Comparison of ENCODE assay signal across 15 cellular contexts in genomic region chr11:1546077-1546535, GRCh38. TPM values are rescaled to one million over a fixed set of nuclear protein-coding genes. Genes with fewer than 3 reads are reported as not detected.
DNase-seq lines count a peak whose midpoint lies in the region; TF ChIP-seq lines count a peak whose summit lies in the region.
"Had no signal": no experiment of that assay in that cellular context is flagged by ENCODE, and none has a peak within 500 bp of the region (broad histone marks: within the 10 kb centered on the region; RNA-seq: fewer than 3 reads in every experiment).

No MANE protein-coding gene starts in this region.

- H3K4me3 ChIP-seq in OCI-LY3 (ENCODE audit: low read length), result no peak overlapping the region
- peak overlapping the region; percentile 33 for H3K4me3 ChIP-seq in iPS-18a (ENCODE audit: low read length)
- H3K4me3 ChIP-seq in stomach, result peak overlapping the region in 3 of 4 donors; percentile 35 to 56 (median 44)
- H3K4me3 ChIP-seq in OCI-LY7 (ENCODE audit: low read depth, low read length, poor library complexity, severe bottlenecking), result no peak overlapping the region

- H3K4me1 ChIP-seq in OCI-LY3 (ENCODE audit: low read length) (0 out of 2 replicates have a peak, but pooled peaks cover 3% of the 10 kb centered on the region), iPS-18a (ENCODE audit: control insufficient read depth, low read depth, low read length) (peaks cover 7% of the 10 kb centered on the region), stomach (peaks cover 30 to 34% (median 32%) of the 10 kb centered on the region in 4 donors), OCI-LY7 (ENCODE audit: insufficient read depth, low read length, poor library complexity, severe bottlenecking) (no peaks in the 10 kb centered on the region)

- POLR2A ChIA-PET in activated CD4-positive, alpha-beta T cell treated with anti-CD3 and anti-CD28 coated beads, Interleukin-2, amount 10 ng/mL, durations not matched to agents 7 days and 5 days (lab: Charles Lee), result interaction anchor here (0.6 kb wide), 1 partner anchor 29 kb away, joined by 4 read pairs; no protein-coding TSS in a partner anchor
- POLR2A ChIA-PET in OCI-LY7 (lab: Charles Lee), result interaction anchor here (0.8 kb wide), 1 partner anchor 29 kb away, joined by 9 read pairs; no protein-coding TSS in a partner anchor

- TF ChIP-seq CTCF in OCI-LY3 (IDR thresholded peaks at IDR 0.05; ENCODE audit: low read depth, low read length), result no peak
- TF ChIP-seq CTCF in stomach (IDR thresholded peaks at IDR 0.05), result no peak
- no peak for TF ChIP-seq CTCF in OCI-LY7 (conservative IDR thresholded peaks at IDR 0.05; ENCODE audit: low read length)

- H3K27ac ChIP-seq in OCI-LY3 (ENCODE audit: low read length) (no peak overlapping the region), iPS-18a (ENCODE audit: low read length) (no peak overlapping the region), stomach (peak overlapping the region in 2 of 5 donors; percentile 75 to 87), OCI-LY7 (ENCODE audit: low read depth, low read length, poor library complexity, severe bottlenecking) (no peak overlapping the region)

- no TSS peak for BruUV-seq in OCI-LY7 (replicated peaks; lab: Mats Ljungman, UMichigan)

- 5 to 13% (median 6%) methylated on average over 18 of the region's 18 CpGs for WGBS in stomach, 5 donors

- intact Hi-C loops in stomach (cut with DNase I; ENCODE audit: low total_unique reads) (no loop called here), OCI-LY7 (cut with micrococcal nuclease; ENCODE audit: unreplicated experiment) (loop anchor here (1.0 kb wide), 1 partner anchor 28 kb away; no protein-coding TSS in a partner anchor)

- CTCF ChIA-PET in activated CD4-positive, alpha-beta T cell treated with anti-CD3 and anti-CD28 coated beads, Interleukin-2, amount 10 ng/mL, durations not matched to agents 7 days and 5 days (lab: Charles Lee), result interaction anchor here (1.0 to 2.1 kb wide), 4 partner anchors 8 to 107 kb away, joined by 3 to 10 read pairs (median 4); no protein-coding TSS in a partner anchor
- CTCF ChIA-PET in OCI-LY7 (lab: Charles Lee; ENCODE audit: unreplicated experiment), result interaction anchor here (1.0 kb wide), 1 partner anchor 29 kb away, joined by 5 read pairs; no protein-coding TSS in a partner anchor

- H3K4me2 ChIP-seq in OCI-LY3 (ENCODE audit: low read length) (peak overlapping the region; percentile 68; the same call in 1 of the 2 replicates), OCI-LY7 (ENCODE audit: low read length) (no peak overlapping the region)

- no peaks in the 10 kb centered on the region for H3K79me2 ChIP-seq in OCI-LY3 (ENCODE audit: low read length)
- no peaks in the 10 kb centered on the region for H3K79me2 ChIP-seq in OCI-LY7 (ENCODE audit: insufficient read depth, low read depth, low read length)

- H2AFZ ChIP-seq in OCI-LY3 (ENCODE audit: low read depth, low read length) (no peak overlapping the region), OCI-LY7 (ENCODE audit: low read length) (no peak overlapping the region)

- H3K9ac ChIP-seq in OCI-LY3 (ENCODE audit: low read length) (no peak overlapping the region), iPS-18a (ENCODE audit: low read length) (no peak overlapping the region)

- H3K36me3 Mint-ChIP-seq in activated CD4-positive, alpha-beta T cell treated with anti-CD3 and anti-CD28 coated beads, Interleukin-2, amount 10 ng/mL, durations not matched to agents 7 days and 5 days (ENCODE audit: low read depth), result no peaks in the 10 kb centered on the region
- H3K36me3 Mint-ChIP-seq: activated naive CD8-positive, alpha-beta T cell treated with anti-CD3 and anti-CD28 coated beads, Interleukin-2, amount 10 ng/mL, durations not matched to agents 7 days and 5 days had no signal

- H4K20me1 ChIP-seq in OCI-LY3 (ENCODE audit: insufficient read depth, low read length) (no peaks in the 10 kb centered on the region), OCI-LY7 (ENCODE audit: insufficient read depth, low read length) (no peaks in the 10 kb centered on the region)

- TF ChIP-seq EP300 in stomach (IDR thresholded peaks at IDR 0.05), result no peak

- TF ChIP-seq POLR2A in stomach (IDR thresholded peaks at IDR 0.05), result no peak

- peak overlapping the region; percentile 64 for H3K27ac Mint-ChIP-seq in activated CD4-positive, alpha-beta T cell treated with anti-CD3 and anti-CD28 coated beads, Interleukin-2, amount 10 ng/mL, durations not matched to agents 7 days and 5 days
- H3K27ac Mint-ChIP-seq: activated naive CD8-positive, alpha-beta T cell treated with anti-CD3 and anti-CD28 coated beads, Interleukin-2, amount 10 ng/mL, durations not matched to agents 7 days and 5 days; nephron progenitor cell; T-helper 2 cell treated with Interferon-gamma antibody and Interleukin-4, amounts not matched to agents 5 μg/mL and 100 μg/mL, for 36 hours had no signal

- no peaks in the 10 kb centered on the region for H3K36me3 ChIP-seq in OCI-LY3 (replicated peaks; ENCODE audit: low read depth, low read length)
- no peaks in the 10 kb centered on the region for H3K36me3 ChIP-seq in iPS-18a (ENCODE audit: control insufficient read depth, low read depth, low read length)
- no peaks in the 10 kb centered on the region for H3K36me3 ChIP-seq in stomach
- no peaks in the 10 kb centered on the region for H3K36me3 ChIP-seq in OCI-LY7 (ENCODE audit: insufficient read depth, low read length)
- H3K36me3 ChIP-seq: upper lobe of left lung had no signal

- H3K9me3 ChIP-seq in OCI-LY3 (ENCODE audit: insufficient read depth, low read length) (no peaks in the 10 kb centered on the region), iPS-18a (ENCODE audit: control insufficient read depth, low read depth, low read length) (no peaks in the 10 kb centered on the region), stomach (no peaks in the 10 kb centered on the region), OCI-LY7 (ENCODE audit: low read length) (no peaks in the 10 kb centered on the region)
- H3K9me3 ChIP-seq: upper lobe of left lung had no signal

- H3K27me3 Mint-ChIP-seq in activated CD4-positive, alpha-beta T cell treated with anti-CD3 and anti-CD28 coated beads, Interleukin-2, amount 10 ng/mL, durations not matched to agents 7 days and 5 days, result peaks cover 35% of the 10 kb centered on the region

- H3K4me3 Mint-ChIP-seq in activated CD4-positive, alpha-beta T cell treated with anti-CD3 and anti-CD28 coated beads, Interleukin-2, amount 10 ng/mL, durations not matched to agents 7 days and 5 days, result no peak overlapping the region
- H3K4me3 Mint-ChIP-seq: activated naive CD8-positive, alpha-beta T cell treated with anti-CD3 and anti-CD28 coated beads, Interleukin-2, amount 10 ng/mL, durations not matched to agents 7 days and 5 days; nephron progenitor cell; T-helper 2 cell treated with Interferon-gamma antibody and Interleukin-4, amounts not matched to agents 5 μg/mL and 100 μg/mL, for 36 hours had no signal

- H3K27me3 ChIP-seq in OCI-LY3 (ENCODE audit: low read depth, low read length), result peaks cover 28% of the 10 kb centered on the region
- peaks cover 63% of the 10 kb centered on the region for H3K27me3 ChIP-seq in iPS-18a (ENCODE audit: control insufficient read depth, insufficient read depth, low read length)
- peaks cover 0 to 78% (median 33%) of the 10 kb centered on the region in 3 donors for H3K27me3 ChIP-seq in stomach

- no peak for DNase-seq in activated CD4-positive, alpha-beta T cell treated with anti-CD3 and anti-CD28 coated beads, Interleukin-2, amount 10 ng/mL, durations not matched to agents 7 days and 5 days
- DNase-seq in activated CD4-positive, alpha-beta T cell treated with anti-CD3 and anti-CD28 coated beads, Interleukin-2, amount 50 U/mL, for 4 hours, result no peak
- DNase-seq in stomach (no peak), SHP77 (lab: John Stamatoyannopoulos, UW) (no peak), SIG-M5 (lab: John Stamatoyannopoulos, UW) (no peak), OCI-LY7 (ENCODE audit: low spot score) (no peak)
- DNase-seq: NCI-H1694 had no signal

- no peaks in the 10 kb centered on the region for H3K9me2 ChIP-seq in OCI-LY7 (ENCODE audit: insufficient read depth, low read length)

- peaks cover 4% of the 10 kb centered on the region for H3K4me1 Mint-ChIP-seq in activated CD4-positive, alpha-beta T cell treated with anti-CD3 and anti-CD28 coated beads, Interleukin-2, amount 10 ng/mL, durations not matched to agents 7 days and 5 days
- H3K4me1 Mint-ChIP-seq: activated naive CD8-positive, alpha-beta T cell treated with anti-CD3 and anti-CD28 coated beads, Interleukin-2, amount 10 ng/mL, durations not matched to agents 7 days and 5 days; nephron progenitor cell had no signal

- no peaks in the 10 kb centered on the region for H3K9me3 Mint-ChIP-seq in activated CD4-positive, alpha-beta T cell treated with anti-CD3 and anti-CD28 coated beads, Interleukin-2, amount 10 ng/mL, durations not matched to agents 7 days and 5 days
- H3K9me3 Mint-ChIP-seq: activated naive CD8-positive, alpha-beta T cell treated with anti-CD3 and anti-CD28 coated beads, Interleukin-2, amount 10 ng/mL, durations not matched to agents 7 days and 5 days; nephron progenitor cell; T-helper 2 cell treated with Interferon-gamma antibody and Interleukin-4, amounts not matched to agents 5 μg/mL and 100 μg/mL, for 36 hours had no signal

RNA-seq across cellular contexts. Expression of gene DUSP8, which starts 26.0 kb away (rescaled TPM):
- total RNA-seq in activated CD4-positive, alpha-beta T cell treated with anti-CD3 and anti-CD28 coated beads, Interleukin-2, amount 10 ng/mL, durations not matched to agents 7 days and 5 days, result under 1 TPM; 0.22 to 0.23 TPM
- 10 to 100 TPM in 1 of 5 donors, 1 to 10 TPM in 3, under 1 TPM in 1; 0.58 to 31.6 (median 1.5) TPM for total RNA-seq in stomach
- 1 to 10 TPM; 2.4 to 2.9 (median 2.8) TPM for polyA plus RNA-seq in stomach
- total RNA-seq in OCI-LY7 (2014; rRNA removed; shearing (Covaris generic)), result not detected in 2 replicates
- not detected in 2 replicates for total RNA-seq in OCI-LY7 (2022)

RNA-seq across cellular contexts. Expression of gene KRTAP5-1, which starts 39.0 kb away (rescaled TPM):
- not detected for total RNA-seq in activated CD4-positive, alpha-beta T cell treated with anti-CD3 and anti-CD28 coated beads, Interleukin-2, amount 10 ng/mL, durations not matched to agents 7 days and 5 days
- total RNA-seq in stomach, result not detected
- polyA plus RNA-seq in stomach, result under 1 TPM in 1 of 3 donors, not detected in 2; 0.50 TPM
- total RNA-seq in OCI-LY7 (2014; rRNA removed; shearing (Covaris generic)), result not detected in 2 replicates
- not detected in 2 replicates for total RNA-seq in OCI-LY7 (2022)
- total RNA-seq: activated naive CD8-positive, alpha-beta T cell treated with anti-CD3 and anti-CD28 coated beads, Interleukin-2, amount 10 ng/mL, durations not matched to agents 7 days and 5 days; fibroblast of villous mesenchyme; HepG2; upper lobe of left lung had no signal
- polyA plus RNA-seq: HepG2 had no signal

RNA-seq across cellular contexts. Expression of gene KRTAP5-2, which starts 52.0 kb away (rescaled TPM):
- not detected for total RNA-seq in activated CD4-positive, alpha-beta T cell treated with anti-CD3 and anti-CD28 coated beads, Interleukin-2, amount 10 ng/mL, durations not matched to agents 7 days and 5 days
- total RNA-seq in stomach, result not detected
- not detected for polyA plus RNA-seq in stomach
- not detected in 2 replicates for total RNA-seq in OCI-LY7 (2014; rRNA removed; shearing (Covaris generic))
- total RNA-seq in OCI-LY7 (2022), result not detected in 2 replicates
- total RNA-seq: activated naive CD8-positive, alpha-beta T cell treated with anti-CD3 and anti-CD28 coated beads, Interleukin-2, amount 10 ng/mL, durations not matched to agents 7 days and 5 days; fibroblast of villous mesenchyme; HepG2; upper lobe of left lung had no signal
- polyA plus RNA-seq: HepG2 had no signal

RNA-seq across cellular contexts. Expression of gene MOB2, which starts 59.5 kb away (rescaled TPM):
- 10 to 100 TPM; 45.1 to 45.4 TPM for total RNA-seq in activated CD4-positive, alpha-beta T cell treated with anti-CD3 and anti-CD28 coated beads, Interleukin-2, amount 10 ng/mL, durations not matched to agents 7 days and 5 days
- total RNA-seq in stomach, result 10 to 100 TPM; 11.3 to 40.6 (median 18.1) TPM
- 10 to 100 TPM; 27.9 to 46.3 (median 37.3) TPM for polyA plus RNA-seq in stomach
- 26.4 and 27.5 TPM in 2 replicates for total RNA-seq in OCI-LY7 (2014; rRNA removed; shearing (Covaris generic))
- total RNA-seq in OCI-LY7 (2022), result 22.4 and 22.6 TPM in 2 replicates

Comparison
In these comparisons a context has a peak if more than half of its experiments do, and no peak if none do; other contexts are left out.
1. H3K4me3 ChIP-seq: peak in iPS-18a (single experiment) and stomach (3 of 4); none in OCI-LY3 (single experiment) and OCI-LY7 (single experiment).